In the genomic region with DNA sequence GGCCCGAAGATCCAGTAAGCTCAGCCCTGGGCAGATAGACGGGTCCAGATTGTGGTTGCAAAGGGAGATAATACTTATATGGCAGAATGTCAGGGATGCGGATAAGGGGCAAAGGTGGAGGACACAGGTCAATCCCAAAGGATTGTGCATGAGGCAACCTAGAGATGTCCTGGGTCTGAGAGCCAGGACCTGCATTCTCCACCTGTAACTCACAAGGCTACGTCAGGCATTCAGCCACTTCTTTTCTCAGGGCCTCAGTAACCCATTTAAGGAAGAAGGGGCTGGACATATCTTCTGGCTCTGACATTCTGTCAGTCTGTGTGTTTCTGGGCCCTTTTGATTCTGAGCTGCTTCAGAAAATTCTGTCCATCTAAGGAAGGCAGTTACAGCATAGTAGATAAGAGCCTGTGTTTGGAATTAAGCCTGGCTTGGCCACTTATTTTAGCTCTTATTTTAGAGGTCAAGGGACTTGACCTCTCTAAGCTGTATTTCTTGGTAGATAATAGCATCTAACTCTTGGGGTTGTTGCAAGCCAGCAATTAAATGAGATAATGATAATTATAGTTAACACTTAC, we compare ENCODE assay signal across 24 cellular contexts. TPM values are rescaled to one million over a fixed set of nuclear protein-coding genes. Genes with fewer than 3 reads are reported as not detected.
"Had no signal": no experiment of that assay in that cellular context is flagged by ENCODE, and none has a peak within 500 bp of the region (broad histone marks: within the 10 kb centered on the region; RNA-seq: fewer than 3 reads in every experiment).

No MANE protein-coding gene starts in this region.

- H3K27me3 ChIP-seq: adrenal gland, ascending aorta, body of pancreas, Peyer's patch had no signal

- H3K9me3 ChIP-seq: adrenal gland, ascending aorta, body of pancreas had no signal

- DNase-seq: activated CD4-positive, alpha-beta T cell treated with anti-CD3 and anti-CD28 coated beads for 48 hours; activated CD4-positive, alpha-beta T cell treated with anti-CD3 and anti-CD28 coated beads, Interleukin-2, amount 50 U/mL, for 4 hours; activated CD4-positive, CD25-positive, alpha-beta regulatory T cell treated with anti-CD3 and anti-CD28 coated beads, Interleukin-2, amount 50 U/mL, for 72 hours; activated CD8-positive, alpha-beta memory T cell treated with anti-CD3 and anti-CD28 coated beads, Interleukin-2, amount 50 U/mL, for 48 hours; activated CD8-positive, alpha-beta T cell treated with anti-CD3 and anti-CD28 coated beads, Interleukin-2, amount 10 ng/mL, durations not matched to agents 7 days and 5 days; activated naive CD4-positive, alpha-beta T cell treated with anti-CD3 and anti-CD28 coated beads, Interleukin-2, amount 50 U/mL, for 16 hours; activated naive CD8-positive, alpha-beta T cell treated with anti-CD3 and anti-CD28 coated beads, Interleukin-2, amount 10 ng/mL, durations not matched to agents 7 days and 5 days; activated T-cell treated with anti-CD3 and anti-CD28 coated beads, Interleukin-2, amount 50 U/mL, for 1 hour; adrenal gland; body of pancreas; Kasumi-1; KBM-7; NCI-H146; NCI-H187 treated with DMSO at 0.1 percent for 48 hours; NCI-H2171; NCI-H446; NCI-H524; SIG-M5; T-helper 17 cell had no signal

- H3K4me1 ChIP-seq: adrenal gland, ascending aorta, body of pancreas, Peyer's patch had no signal

- H3K36me3 ChIP-seq: adrenal gland, ascending aorta, Peyer's patch had no signal

- ATAC-seq: activated CD8-positive, alpha-beta T cell treated with anti-CD3 and anti-CD28 coated beads, Interleukin-2, amount 10 ng/mL, durations not matched to agents 7 days and 5 days; body of pancreas; T-helper 17 cell; WTC11 had no signal

- H3K4me3 ChIP-seq: adrenal gland, ascending aorta, body of pancreas, Peyer's patch had no signal

- FAIRE-seq: bronchial epithelial cell had no signal

- H3K27ac ChIP-seq: adrenal gland, ascending aorta, body of pancreas, Peyer's patch, RWPE1 had no signal

RNA-seq across cellular contexts. Expression of a gene that starts 40.2 kb away (rescaled TPM):
- total RNA-seq: ascending aorta had no signal
